ENCODE assay signal across 1 cellular context in the genomic region with DNA sequence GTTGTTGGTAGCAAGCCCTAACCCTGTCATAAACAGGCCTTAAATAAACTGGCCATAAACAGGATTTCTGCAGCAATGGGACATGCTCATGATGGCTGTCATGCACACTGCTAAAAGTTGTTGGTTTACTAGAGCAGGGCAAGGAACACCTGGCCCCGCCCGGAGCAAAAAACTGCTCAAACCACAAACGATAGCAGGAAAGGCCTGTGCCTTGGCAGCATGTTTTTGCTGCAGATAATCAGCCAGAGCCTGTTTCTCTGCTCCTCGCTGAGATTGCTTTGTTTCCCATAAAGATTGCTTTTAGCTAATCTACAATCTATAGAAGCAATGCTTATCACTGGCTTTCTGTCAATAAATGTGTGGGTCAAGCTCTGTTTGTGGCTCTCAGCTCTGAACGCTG. TPM values are rescaled to one million over a fixed set of nuclear protein-coding genes. Genes with fewer than 3 reads are reported as not detected.
"Had no signal": no experiment of that assay in that cellular context is flagged by ENCODE, and none has a peak within 500 bp of the region (broad histone marks: within the 10 kb centered on the region; RNA-seq: fewer than 3 reads in every experiment).

No MANE protein-coding gene starts in this region.

RNA-seq across cellular contexts. Expression of a gene that starts 32.9 kb away (rescaled TPM):
- polyA plus RNA-seq: IgD-negative memory B cell had no signal
